Comparison of ENCODE assay signal across 28 cellular contexts in the genomic region with DNA sequence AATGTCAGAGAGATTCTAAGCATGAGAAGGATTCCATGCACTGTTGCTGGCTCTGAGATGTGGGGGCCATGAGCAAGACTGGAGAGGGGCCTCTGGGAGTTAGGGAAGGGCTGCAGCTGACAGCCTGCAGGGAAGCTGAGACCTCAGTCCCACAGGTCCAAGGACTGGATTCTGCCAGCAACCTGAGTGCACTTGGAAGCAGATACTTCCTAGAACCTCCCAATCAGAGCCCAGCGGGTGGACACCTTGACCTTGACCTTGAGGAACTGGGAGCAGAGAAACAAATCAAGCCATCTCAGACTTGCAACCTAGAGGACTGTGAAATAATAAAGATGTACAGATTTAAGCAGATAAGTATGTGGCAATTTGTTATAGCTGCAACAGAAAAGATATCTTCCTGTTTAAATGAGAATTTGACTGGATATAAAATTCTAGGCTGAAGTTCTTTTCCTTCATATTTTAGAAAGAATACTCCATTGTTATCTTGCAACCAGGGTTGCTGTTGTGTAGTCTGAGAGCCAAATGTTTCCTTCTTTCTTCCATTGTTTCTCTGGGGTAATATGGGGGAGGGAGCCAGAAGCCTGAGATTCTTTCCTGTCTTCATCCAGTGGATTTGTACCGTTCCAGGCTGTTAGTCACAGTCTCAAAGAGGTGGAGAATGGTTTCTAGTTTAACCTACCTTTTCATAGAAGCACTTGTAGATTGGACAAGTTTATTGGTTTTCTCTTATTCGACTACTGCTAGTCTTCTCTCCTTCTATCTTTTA. TPM values are rescaled to one million over a fixed set of nuclear protein-coding genes. Genes with fewer than 3 reads are reported as not detected.
A peak's percentile ranks its signal among the peaks of the same experiment; 100 is the strongest.
DNase-seq lines count a peak whose midpoint lies in the region; ATAC-seq, FAIRE-seq and TF ChIP-seq lines count a peak whose summit lies in the region.
"Had no signal": no experiment of that assay in that cellular context is flagged by ENCODE, and none has a peak within 500 bp of the region (broad histone marks: within the 10 kb centered on the region; RNA-seq: fewer than 3 reads in every experiment).

No MANE protein-coding gene starts in this region.

- no peak overlapping the region for H3K4me3 ChIP-seq in HCT116 (replicated peaks in 1 of 2; ENCODE audit: low read depth in 1 of 2, low read length in 2 of 2)
- H3K4me3 ChIP-seq: BLaER1, K562 had no signal

- no peak for ATAC-seq in HCT116
- ATAC-seq in HG02798 (IDR thresholded peaks at IDR 0.05; ENCODE audit: poor library complexity, unreplicated experiment) = no peak
- ATAC-seq: HepG2, K562 had no signal

- no peaks in the 10 kb centered on the region for H3K79me2 ChIP-seq in HCT116 (ENCODE audit: insufficient read depth, low read length)

- DNase-seq in HCT116 (ENCODE audit: low read depth, low spot score) (no peak), NCI-H226 (peak; percentile 51), endothelial cell (ENCODE audit: low spot score) (no peak), GM19239 (ENCODE audit: insufficient read length, low spot score) (no peak), RKO (ENCODE audit: low spot score) (no peak)
- DNase-seq in activated CD4-positive, alpha-beta T cell treated with anti-CD3 and anti-CD28 coated beads for 48 hours = no peak
- DNase-seq: CD4-positive, CD25-positive, alpha-beta regulatory T cell; DMS153; DND-41; HCEC 1CT; Kasumi-1; NCI-H1105; NCI-H1436 treated with DMSO at 0.1 percent for 48 hours; NCI-H187 treated with DMSO at 0.1 percent for 48 hours; NCI-H526 treated with DMSO at 0.1 percent for 48 hours; SHP77 had no signal

- no peak for TF ChIP-seq RAD21 in HCT116 (IDR thresholded peaks at IDR 0.05; ENCODE audit: low read depth)

- no peak for FAIRE-seq in GM19239 (lab: Jason Lieb, UNC)
- FAIRE-seq: A204.1, GM12892, H1, HepG2, K562 had no signal

- H3K27me3 ChIP-seq in HCT116 (ENCODE audit: insufficient read depth, low read length) = no peaks in the 10 kb centered on the region
- H3K27me3 ChIP-seq: BLaER1 had no signal

- peak overlapping the region; percentile 84 for H2AFZ ChIP-seq in HCT116 (ENCODE audit: low read depth, low read length, poor library complexity, severe bottlenecking)

- H3K9me3 Mint-ChIP-seq in endothelial cell (ENCODE audit: unreplicated experiment) (no peaks in the 10 kb centered on the region), nephron (no peaks in the 10 kb centered on the region)

- peaks cover 45% of the 10 kb centered on the region for H3K4me1 Mint-ChIP-seq in endothelial cell (ENCODE audit: unreplicated experiment)
- H3K4me1 Mint-ChIP-seq in nephron = peaks cover 30% of the 10 kb centered on the region

- peaks cover 20 to 54% of the 10 kb centered on the region in 2 experiments for H3K4me1 ChIP-seq in HCT116 (ENCODE audit: control insufficient read depth in 1 of 2, insufficient read depth in 2 of 2, low read length in 2 of 2)

- H3K27ac ChIP-seq in HCT116 (ENCODE audit: low read depth, low read length) = no peak overlapping the region
- H3K27ac ChIP-seq: BLaER1, RWPE1 had no signal

- POLR2A ChIA-PET in HCT116 (lab: Charles Lee) = no interaction called here

- no peak overlapping the region for H3K4me2 ChIP-seq in HCT116 (ENCODE audit: low read length)
- H3K4me2 ChIP-seq: BLaER1 had no signal

- TF ChIP-seq CTCF in HCT116 (IDR thresholded peaks at IDR 0.05 in 2 of 3, conservative IDR thresholded peaks at IDR 0.05 in 1 of 3; ENCODE audit: borderline replicate concordance in 1 of 3, insufficient read depth in 1 of 3, low read depth in 2 of 3, low read length in 2 of 3) = no peak
- no peak for TF ChIP-seq CTCF in endothelial cell (IDR thresholded peaks at IDR 0.05; ENCODE audit: unreplicated experiment)
- TF ChIP-seq CTCF in nephron (IDR thresholded peaks at IDR 0.05; ENCODE audit: unreplicated experiment in 3 of 3) = no peak

- H3K9me3 ChIP-seq in HCT116 (ENCODE audit: control insufficient read depth in 1 of 2, insufficient read depth in 1 of 2, low read depth in 1 of 2, low read length in 2 of 2) = no peaks in the 10 kb centered on the region
- H3K9me3 ChIP-seq: BLaER1 had no signal

- H3K36me3 ChIP-seq in HCT116 (ENCODE audit: control insufficient read depth in 1 of 2, insufficient read depth in 2 of 2, low read length in 2 of 2) = no peaks in the 10 kb centered on the region
- H3K36me3 ChIP-seq: BLaER1 had no signal

- BruUV-seq in HCT116 (replicated peaks; lab: Mats Ljungman, UMichigan) = no TSS peak

- H3K9ac ChIP-seq in HCT116 (ENCODE audit: low read length) = no peak overlapping the region
- H3K9ac ChIP-seq: BLaER1 had no signal

- no peaks in the 10 kb centered on the region for H4K20me1 ChIP-seq in HCT116 (ENCODE audit: insufficient read depth)
- H4K20me1 ChIP-seq: BLaER1 had no signal

- RAD21 ChIA-PET in HCT116 (lab: Charles Lee; ENCODE audit: low non-redundant PET in 1 of 2, low total read pairs in 2 of 2, uncharacterized antibody in 2 of 2, unreplicated experiment in 2 of 2) = no interaction called here

- no peak for TF ChIP-seq POLR2A in HCT116 (IDR thresholded peaks at IDR 0.05; ENCODE audit: borderline replicate concordance, extremely low read depth, insufficient read depth, insufficient read length)

- no peaks in the 10 kb centered on the region for H3K36me3 Mint-ChIP-seq in endothelial cell (ENCODE audit: low read depth, unreplicated experiment)
- H3K36me3 Mint-ChIP-seq in nephron (ENCODE audit: low read depth) = no peaks in the 10 kb centered on the region
- H3K36me3 Mint-ChIP-seq: CD4-positive, CD25-positive, alpha-beta regulatory T cell had no signal

- H3K4me3 Mint-ChIP-seq in endothelial cell (ENCODE audit: unreplicated experiment) (no peak overlapping the region), nephron (no peak overlapping the region)
- H3K4me3 Mint-ChIP-seq: CD4-positive, CD25-positive, alpha-beta regulatory T cell had no signal

- CTCF ChIA-PET in HCT116 (lab: Charles Lee) = interaction anchor here (0.9 to 1.6 kb wide), 2 partner anchors 260 to 262 kb away, joined by 3 read pairs; no protein-coding TSS in a partner anchor

- H3K27ac Mint-ChIP-seq in endothelial cell (ENCODE audit: unreplicated experiment) = peak overlapping the region; percentile 80
- peak overlapping the region; percentile 53 to 75 (median 56) for H3K27ac Mint-ChIP-seq in nephron
- H3K27ac Mint-ChIP-seq: CD4-positive, CD25-positive, alpha-beta regulatory T cell had no signal

- peaks cover 3% of the 10 kb centered on the region for H3K27me3 Mint-ChIP-seq in endothelial cell (ENCODE audit: unreplicated experiment)
- H3K27me3 Mint-ChIP-seq in nephron (ENCODE audit: low read depth) = peaks cover 7% of the 10 kb centered on the region

- H3K9me2 ChIP-seq in HCT116 (ENCODE audit: insufficient read depth) = no peaks in the 10 kb centered on the region

- intact Hi-C loops in HCT116 (cut with micrococcal nuclease) = loop anchor here (5.0 kb wide), 2 partner anchors 68 to 342 kb away; no protein-coding TSS in a partner anchor

TF ChIP-seq in HCT116, 20 proteins besides CTCF, POLR2A, EP300 and RAD21:
- TF ChIP-seq, protein P1, sequence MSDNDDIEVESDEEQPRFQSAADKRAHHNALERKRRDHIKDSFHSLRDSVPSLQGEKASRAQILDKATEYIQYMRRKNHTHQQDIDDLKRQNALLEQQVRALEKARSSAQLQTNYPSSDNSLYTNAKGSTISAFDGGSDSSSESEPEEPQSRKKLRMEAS (IDR thresholded peaks at IDR 0.05) = no peak
- TF ChIP-seq, protein P2, sequence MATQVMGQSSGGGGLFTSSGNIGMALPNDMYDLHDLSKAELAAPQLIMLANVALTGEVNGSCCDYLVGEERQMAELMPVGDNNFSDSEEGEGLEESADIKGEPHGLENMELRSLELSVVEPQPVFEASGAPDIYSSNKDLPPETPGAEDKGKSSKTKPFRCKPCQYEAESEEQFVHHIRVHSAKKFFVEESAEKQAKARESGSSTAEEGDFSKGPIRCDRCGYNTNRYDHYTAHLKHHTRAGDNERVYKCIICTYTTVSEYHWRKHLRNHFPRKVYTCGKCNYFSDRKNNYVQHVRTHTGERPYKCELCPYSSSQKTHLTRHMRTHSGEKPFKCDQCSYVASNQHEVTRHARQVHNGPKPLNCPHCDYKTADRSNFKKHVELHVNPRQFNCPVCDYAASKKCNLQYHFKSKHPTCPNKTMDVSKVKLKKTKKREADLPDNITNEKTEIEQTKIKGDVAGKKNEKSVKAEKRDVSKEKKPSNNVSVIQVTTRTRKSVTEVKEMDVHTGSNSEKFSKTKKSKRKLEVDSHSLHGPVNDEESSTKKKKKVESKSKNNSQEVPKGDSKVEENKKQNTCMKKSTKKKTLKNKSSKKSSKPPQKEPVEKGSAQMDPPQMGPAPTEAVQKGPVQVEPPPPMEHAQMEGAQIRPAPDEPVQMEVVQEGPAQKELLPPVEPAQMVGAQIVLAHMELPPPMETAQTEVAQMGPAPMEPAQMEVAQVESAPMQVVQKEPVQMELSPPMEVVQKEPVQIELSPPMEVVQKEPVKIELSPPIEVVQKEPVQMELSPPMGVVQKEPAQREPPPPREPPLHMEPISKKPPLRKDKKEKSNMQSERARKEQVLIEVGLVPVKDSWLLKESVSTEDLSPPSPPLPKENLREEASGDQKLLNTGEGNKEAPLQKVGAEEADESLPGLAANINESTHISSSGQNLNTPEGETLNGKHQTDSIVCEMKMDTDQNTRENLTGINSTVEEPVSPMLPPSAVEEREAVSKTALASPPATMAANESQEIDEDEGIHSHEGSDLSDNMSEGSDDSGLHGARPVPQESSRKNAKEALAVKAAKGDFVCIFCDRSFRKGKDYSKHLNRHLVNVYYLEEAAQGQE (IDR thresholded peaks at IDR 0.05; ENCODE audit: low read depth) = no peak
- TF ChIP-seq EZH2 (IDR thresholded peaks at IDR 0.05) (no peak), EZH2phosphoT487 (IDR thresholded peaks at IDR 0.05; ENCODE audit: borderline replicate concordance) (no peak), CBX3 (IDR thresholded peaks at IDR 0.05; ENCODE audit: low read depth) (no peak), SIN3A (IDR thresholded peaks at IDR 0.05; ENCODE audit: low read depth) (no peak), YY1 (IDR thresholded peaks at IDR 0.05; ENCODE audit: extremely low read depth, insufficient replicate concordance, low read depth, low read length) (no peak), ZFX (IDR thresholded peaks at IDR 0.05) (no peak), ZNF274 (IDR thresholded peaks at IDR 0.05; ENCODE audit: low read depth, low read length) (no peak), FOSL1 (IDR thresholded peaks at IDR 0.05; ENCODE audit: low read depth) (no peak), ELF1 (IDR thresholded peaks at IDR 0.05; ENCODE audit: borderline replicate concordance, low read depth) (no peak), EGR1 (IDR thresholded peaks at IDR 0.05; ENCODE audit: low read depth) (no peak)
- TF ChIP-seq, protein P3, sequence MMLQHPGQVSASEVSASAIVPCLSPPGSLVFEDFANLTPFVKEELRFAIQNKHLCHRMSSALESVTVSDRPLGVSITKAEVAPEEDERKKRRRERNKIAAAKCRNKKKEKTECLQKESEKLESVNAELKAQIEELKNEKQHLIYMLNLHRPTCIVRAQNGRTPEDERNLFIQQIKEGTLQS (IDR thresholded peaks at IDR 0.05) = no peak

RNA-seq across cellular contexts. Expression of a gene that starts 5.9 kb away (rescaled TPM):
- total RNA-seq in HCT116 (2021; ENCODE audit: unreplicated experiment) (18.4 TPM), endothelial cell (ENCODE audit: unreplicated experiment) (16.0 TPM)
- 15.5 and 17.7 TPM in 2 replicates for polyA plus RNA-seq in HCT116 (2012)
- total RNA-seq: K562 had no signal

RNA-seq across cellular contexts. Expression of a gene that starts 49.5 kb away (rescaled TPM):
- total RNA-seq in HCT116 (2021; ENCODE audit: unreplicated experiment) (1.5 TPM), endothelial cell (ENCODE audit: unreplicated experiment) (not detected)
- polyA plus RNA-seq in HCT116 (2012) = 3.2 and 3.3 TPM in 2 replicates
- total RNA-seq: CD4-positive, CD25-positive, alpha-beta regulatory T cell; H1; HepG2; HT1080; K562; SK-MEL-5 had no signal
- polyA plus RNA-seq: AG04450; CD4-positive, CD25-positive, alpha-beta regulatory T cell; H1; HepG2; K562 had no signal
